Comparison of ENCODE assay signal across 9 cellular contexts in the genomic region with DNA sequence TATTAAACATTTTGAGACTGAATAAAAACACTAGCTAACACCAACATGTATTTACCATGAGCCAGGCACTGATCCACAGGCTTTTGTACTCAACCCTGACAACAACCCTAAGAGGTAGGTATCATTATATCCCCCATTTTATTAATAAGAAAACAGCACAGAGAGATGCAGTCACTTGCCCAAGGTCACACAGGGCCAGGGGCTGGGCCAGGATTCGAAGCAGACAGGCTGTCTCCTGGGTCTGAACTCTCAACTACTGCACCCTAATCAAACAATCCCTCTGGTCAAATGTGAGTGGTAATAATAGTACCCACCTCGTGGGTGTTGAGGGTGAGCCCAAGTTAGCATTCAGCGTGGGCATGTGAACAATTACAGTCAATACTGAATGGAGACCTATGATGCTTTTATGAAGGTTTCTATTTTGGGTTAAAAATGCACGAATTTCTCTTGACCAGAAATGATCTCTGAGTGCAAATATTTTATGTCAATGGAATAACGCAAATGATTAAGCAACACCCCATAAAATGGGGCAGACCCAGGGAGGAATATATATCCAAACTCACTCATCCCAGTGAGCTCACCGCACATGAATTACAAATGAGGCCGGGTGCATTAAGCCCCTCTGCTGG. TPM values are rescaled to one million over a fixed set of nuclear protein-coding genes. Genes with fewer than 3 reads are reported as not detected.
DNase-seq lines count a peak whose midpoint lies in the region; ATAC-seq and TF ChIP-seq lines count a peak whose summit lies in the region.
"Not testable (repeated sequence)": the region's sequence is repeated elsewhere in the genome, so short reads cannot be mapped to it uniquely, and the experiment has no call there.
"Had no signal": no experiment of that assay in that cellular context is flagged by ENCODE, and none has a peak within 500 bp of the region (broad histone marks: within the 10 kb centered on the region; RNA-seq: fewer than 3 reads in every experiment).

No MANE protein-coding gene starts in this region.

- H2AFZ ChIP-seq in IMR-90 (replicated peaks; ENCODE audit: low read length, poor library complexity) = not testable (repeated sequence)
- peak overlapping the region; percentile 100 for H2AFZ ChIP-seq in neural progenitor cell (replicated peaks)

- not testable (repeated sequence) for H3K4me1 ChIP-seq in CD4-positive, alpha-beta memory T cell (ENCODE audit: insufficient read depth, low read length); IMR-90 (ENCODE audit: control insufficient read depth, insufficient read depth, low read length); neural progenitor cell; stomach smooth muscle (ENCODE audit: control insufficient read depth, insufficient read depth, low read length)

- not testable (repeated sequence) for BruUV-seq in IMR-90 (replicated peaks; lab: Mats Ljungman, UMichigan)

- not testable (repeated sequence) for H3K18ac ChIP-seq in IMR-90 (ENCODE audit: low read depth, low read length)

- H3K23ac ChIP-seq in IMR-90 (ENCODE audit: low read depth, low read length) = peak overlapping the region; percentile 51; the same call in 1 of the 2 replicates

- H3K27ac ChIP-seq in CD4-positive, alpha-beta memory T cell (ENCODE audit: low read depth, low read length) = peak overlapping the region; percentile 56
- peak overlapping the region; percentile 13 for H3K27ac ChIP-seq in IMR-90 (ENCODE audit: insufficient read depth, low read length)
- H3K27ac ChIP-seq in neural progenitor cell; stomach smooth muscle (ENCODE audit: low read length): not testable (repeated sequence)

- not testable (repeated sequence) for H3K36me3 ChIP-seq in CD4-positive, alpha-beta memory T cell (ENCODE audit: insufficient read depth, low read length); IMR-90 (ENCODE audit: control insufficient read depth, insufficient read depth, low read length); neural progenitor cell; stomach smooth muscle (ENCODE audit: control insufficient read depth in 2 of 2, insufficient read depth in 2 of 2, low read length in 2 of 2)

- H2BK15ac ChIP-seq in IMR-90 (ENCODE audit: low read depth, low read length) = not testable (repeated sequence)

- H2BK20ac ChIP-seq in IMR-90 (ENCODE audit: low read depth, low read length) = not testable (repeated sequence)

- peak overlapping the region; percentile 90 to 96 (median 91) for H3K4me3 Mint-ChIP-seq in CD4-positive, alpha-beta memory T cell
- peak overlapping the region; percentile 91 for H3K4me3 Mint-ChIP-seq in neural progenitor cell

- not testable (repeated sequence) for H3K9me3 ChIP-seq in CD4-positive, alpha-beta memory T cell (ENCODE audit: control insufficient read depth in 1 of 2, low read length in 2 of 2); IMR-90 (ENCODE audit: control insufficient read depth, insufficient read depth, low read length); neural progenitor cell (ENCODE audit: low read depth); stomach smooth muscle (ENCODE audit: control insufficient read depth in 2 of 2, low read length in 2 of 2)

- 0 out of 2 replicates have a peak overlapping the region, but pooled peaks have one; percentile 75 for H3K4ac ChIP-seq in IMR-90 (ENCODE audit: low read depth, low read length)

- in situ Hi-C loops in IMR-90 (cut with MboI; ENCODE audit: low sequenced_read_pairs); astrocyte of the spinal cord (cut with HindIII; ENCODE audit: low sequenced_read_pairs): not testable (repeated sequence)

- not testable (repeated sequence) for H2AK9ac ChIP-seq in IMR-90 (replicated peaks; ENCODE audit: low read depth, low read length, poor library complexity)

- not testable (repeated sequence) for TF ChIP-seq POLR2A in IMR-90 (IDR thresholded peaks at IDR 0.05; ENCODE audit: low read depth, low read length)

- H4K5ac ChIP-seq in IMR-90 (ENCODE audit: low read depth, low read length) = not testable (repeated sequence)

- not testable (repeated sequence) for H3K36me3 Mint-ChIP-seq in CD4-positive, alpha-beta memory T cell; neural progenitor cell

- no CpG with 5 or more reads among the region's 7 CpGs for WGBS in IMR-90 (ENCODE audit: extremely low coverage in 2 of 2, insufficient read length in 1 of 2), 2 experiments

- H4K91ac ChIP-seq in IMR-90 (ENCODE audit: insufficient read depth, low read depth, low read length) = not testable (repeated sequence)

- not testable (repeated sequence) for H3K9me3 Mint-ChIP-seq in CD4-positive, alpha-beta memory T cell; neural progenitor cell

- peak overlapping the region; percentile 30 for H3K56ac ChIP-seq in IMR-90 (ENCODE audit: extremely low read depth, insufficient read depth, low read length)

- H4K8ac ChIP-seq in IMR-90 (ENCODE audit: low read depth in 2 of 2, low read length in 2 of 2) = not testable (repeated sequence)

- TF ChIP-seq CTCF in IMR-90 (conservative IDR thresholded peaks at IDR 0.05; ENCODE audit: low read depth, low read length); WI38 (IDR thresholded peaks at IDR 0.05; ENCODE audit: low read depth, low read length); astrocyte of the spinal cord (IDR thresholded peaks at IDR 0.05; ENCODE audit: low read depth, low read length); epithelial cell of proximal tubule (conservative IDR thresholded peaks at IDR 0.05; ENCODE audit: low read depth, low read length); neural progenitor cell (IDR thresholded peaks at IDR 0.05): not testable (repeated sequence)

- not testable (repeated sequence) for ATAC-seq in IMR-90 (ENCODE audit: low read depth)

- CTCF ChIA-PET in CD4-positive, alpha-beta memory T cell (lab: Charles Lee; ENCODE audit: partially characterized antibody); IMR-90 (lab: Yijun Ruan, JAX): not testable (repeated sequence)

- TF ChIP-seq RAD21 in IMR-90 (IDR thresholded peaks at IDR 0.05; ENCODE audit: low read length) = not testable (repeated sequence)

- H2AK5ac ChIP-seq in IMR-90 (ENCODE audit: low read depth, low read length) = peak overlapping the region; percentile 28; the same call in 1 of the 2 replicates

- intact Hi-C loops in CD4-positive, alpha-beta memory T cell (cut with micrococcal nuclease) = loop anchor here (1.0 kb wide), 2 partner anchors 25 to 63 kb away; a partner anchor contains a TSS
- intact Hi-C loops in IMR-90 (cut with micrococcal nuclease) = loop anchor here (10.0 kb wide), 2 partner anchors 142 to 1548 kb away; a partner anchor contains a TSS

- not testable (repeated sequence) for DNase-seq in CD4-positive, alpha-beta memory T cell; astrocyte of the spinal cord (ENCODE audit: low read depth, low spot score); epithelial cell of proximal tubule (ENCODE audit: low read depth); neural progenitor cell (ENCODE audit: low spot score)
- DNase-seq in IMR-90 = peak; percentile 20
- DNase-seq in iris pigment epithelial cell (ENCODE audit: low read depth) = peak; percentile 21

- H3K9ac ChIP-seq in IMR-90 (ENCODE audit: low read depth, low read length) = peak overlapping the region; percentile 96
- peak overlapping the region; percentile 8 for H3K9ac ChIP-seq in neural progenitor cell
- peak overlapping the region in 1 of 2 donors; percentile 75 for H3K9ac ChIP-seq in stomach smooth muscle (ENCODE audit: low read length in 2 of 2)

- H3K4me2 ChIP-seq in IMR-90 (ENCODE audit: low read depth, low read length) (peak overlapping the region; percentile 92), neural progenitor cell (peak overlapping the region; percentile 90)

- not testable (repeated sequence) for H3K79me2 ChIP-seq in neural progenitor cell (ENCODE audit: low read depth)

- not testable (repeated sequence) for H3K27me3 ChIP-seq in CD4-positive, alpha-beta memory T cell (ENCODE audit: insufficient read depth, low read length); IMR-90 (ENCODE audit: control insufficient read depth, insufficient read depth, low read length); neural progenitor cell; stomach smooth muscle (ENCODE audit: control insufficient read depth in 1 of 2, insufficient read depth in 2 of 2, low read length in 2 of 2)

- H3K27me3 Mint-ChIP-seq in CD4-positive, alpha-beta memory T cell; neural progenitor cell (ENCODE audit: insufficient read depth, low read depth): not testable (repeated sequence)

- H3K4me1 Mint-ChIP-seq in CD4-positive, alpha-beta memory T cell = peaks cover 13 to 29% (median 17%) of the 10 kb centered on the region in 4 donors
- peaks cover 13% of the 10 kb centered on the region for H3K4me1 Mint-ChIP-seq in neural progenitor cell

- not testable (repeated sequence) for H2BK5ac ChIP-seq in IMR-90 (ENCODE audit: low read depth, low read length, poor library complexity, severe bottlenecking)

- dilution Hi-C loops in IMR-90 (cut with HindIII; ENCODE audit: low sequenced_read_pairs, unreplicated experiment) = not testable (repeated sequence)

- H2BK120ac ChIP-seq in IMR-90 (ENCODE audit: low read depth, low read length) = peak overlapping the region; percentile 19; the same call in 1 of the 2 replicates

- not testable (repeated sequence) for H3K4me3 ChIP-seq in CD4-positive, alpha-beta memory T cell (ENCODE audit: low read length in 2 of 2)
- H3K4me3 ChIP-seq in IMR-90 (ENCODE audit: insufficient read depth, low read depth, low read length) = peak overlapping the region; percentile 78
- peak overlapping the region; percentile 71 for H3K4me3 ChIP-seq in WI38 (ENCODE audit: low read depth, low read length)
- H3K4me3 ChIP-seq in astrocyte of the spinal cord (ENCODE audit: low read depth, low read length) = peak overlapping the region; percentile 57
- peak overlapping the region; percentile 72 for H3K4me3 ChIP-seq in epithelial cell of proximal tubule (ENCODE audit: low read depth, low read length)
- H3K4me3 ChIP-seq in neural progenitor cell = peak overlapping the region; percentile 86
- H3K4me3 ChIP-seq in stomach smooth muscle (ENCODE audit: low read length in 2 of 2) = peak overlapping the region; percentile 55 to 73

- H4K20me1 ChIP-seq in IMR-90 (ENCODE audit: insufficient read depth, low read length); neural progenitor cell (ENCODE audit: low read depth): not testable (repeated sequence)

- POLR2A ChIA-PET in CD4-positive, alpha-beta memory T cell (lab: Charles Lee; ENCODE audit: partially characterized antibody) = interaction anchor here (0.9 kb wide), 1 partner anchor 25 kb away, joined by 4 read pairs; a partner anchor contains a TSS
- POLR2A ChIA-PET in IMR-90 (lab: Charles Lee; ENCODE audit: unreplicated experiment) = not testable (repeated sequence)

- not testable (repeated sequence) for H3K9me1 ChIP-seq in IMR-90 (ENCODE audit: insufficient read depth, low read length)

- H3F3A ChIP-seq in neural progenitor cell (ENCODE audit: low read depth) = not testable (repeated sequence)

- not testable (repeated sequence) for H3K14ac ChIP-seq in IMR-90 (replicated peaks; ENCODE audit: low read depth, low read length)

- not testable (repeated sequence) for H3K79me1 ChIP-seq in IMR-90 (ENCODE audit: low read depth in 1 of 2, low read length in 2 of 2)

- peak overlapping the region; percentile 87 to 97 (median 96) for H3K27ac Mint-ChIP-seq in CD4-positive, alpha-beta memory T cell
- not testable (repeated sequence) for H3K27ac Mint-ChIP-seq in neural progenitor cell

RNA-seq across cellular contexts. Expression of a gene that starts 1.0 kb away (rescaled TPM):
- total RNA-seq in CD4-positive, alpha-beta memory T cell = 10 to 100 TPM; 10.9 to 13.2 TPM
- 10 to 100 TPM in 1 of 2 donors, 1 to 10 TPM in 1; 6.1 to 19.7 TPM for polyA plus RNA-seq in CD4-positive, alpha-beta memory T cell
- total RNA-seq in IMR-90 (2012; rRNA removed) = 16.4 and 19.0 TPM in 2 replicates
- polyA plus RNA-seq in IMR-90 (2012; rRNA removed) = 14.1 and 15.1 TPM in 2 replicates
- 7.3 and 11.1 TPM in 2 replicates for polyA plus RNA-seq in IMR-90 (2012; cell fraction: cytosol; rRNA removed)
- 7.6 and 19.3 TPM in 2 replicates for polyA plus RNA-seq in IMR-90 (2012; cell fraction: nucleus; rRNA removed; ENCODE audit: low replicate concordance)
- total RNA-seq in epithelial cell of proximal tubule = 9.4 and 34.4 TPM in 2 replicates
- 4.1 and 10.7 TPM in 2 replicates for total RNA-seq in neural progenitor cell (ENCODE audit: low replicate concordance)

RNA-seq across cellular contexts. Expression of a gene that starts 24.9 kb away (rescaled TPM):
- 10 to 100 TPM; 23.5 to 28.1 TPM for total RNA-seq in CD4-positive, alpha-beta memory T cell
- polyA plus RNA-seq in CD4-positive, alpha-beta memory T cell = 10 to 100 TPM; 27.3 to 34.0 TPM
- 34.7 and 41.0 TPM in 2 replicates for total RNA-seq in IMR-90 (2012; rRNA removed)
- 30.4 and 30.9 TPM in 2 replicates for polyA plus RNA-seq in IMR-90 (2012; rRNA removed)
- polyA plus RNA-seq in IMR-90 (2012; cell fraction: cytosol; rRNA removed) = 40.0 and 51.7 TPM in 2 replicates
- 17.7 and 27.7 TPM in 2 replicates for polyA plus RNA-seq in IMR-90 (2012; cell fraction: nucleus; rRNA removed; ENCODE audit: low replicate concordance)
- 21.9 and 31.9 TPM in 2 replicates for total RNA-seq in epithelial cell of proximal tubule
- 6.1 and 12.5 TPM in 2 replicates for total RNA-seq in neural progenitor cell (ENCODE audit: low replicate concordance)

RNA-seq across cellular contexts. Expression of a gene that starts 30.8 kb away (rescaled TPM):
- total RNA-seq in CD4-positive, alpha-beta memory T cell = not detected
- polyA plus RNA-seq in CD4-positive, alpha-beta memory T cell = not detected
- total RNA-seq in IMR-90 (2012; rRNA removed) (0.18 TPM in 1 of 2 replicates, not detected in the other), epithelial cell of proximal tubule (not detected in 2 replicates), neural progenitor cell (ENCODE audit: low replicate concordance) (0.37 and 1.0 TPM in 2 replicates)
- polyA plus RNA-seq in IMR-90 (2012; rRNA removed) = 0.17 and 0.30 TPM in 2 replicates
- polyA plus RNA-seq in IMR-90 (2012; cell fraction: cytosol; rRNA removed) = 0.30 and 0.36 TPM in 2 replicates
- polyA plus RNA-seq in IMR-90 (2012; cell fraction: nucleus; rRNA removed; ENCODE audit: low replicate concordance) = 0.10 and 0.28 TPM in 2 replicates
- total RNA-seq: mononuclear cell had no signal
